ENCODE assay signal across 27 cellular contexts in genomic region chr1:20197329-20197791, GRCh38. TPM values are rescaled to one million over a fixed set of nuclear protein-coding genes. Genes with fewer than 3 reads are reported as not detected.
"Had no signal": no experiment of that assay in that cellular context is flagged by ENCODE, and none has a peak within 500 bp of the region (broad histone marks: within the 10 kb centered on the region; RNA-seq: fewer than 3 reads in every experiment).

No MANE protein-coding gene starts in this region.

- H3K27ac ChIP-seq: brain microvascular endothelial cell, cardiac muscle cell, SK-N-MC had no signal

- H3K4me3 ChIP-seq: cardiac muscle cell, MG63, SK-N-MC had no signal

- H3K9me3 ChIP-seq: MG63 had no signal

- ATAC-seq: Panc1, Right ventricle myocardium inferior, T-cell had no signal

- DNase-seq: activated B cell treated with CpG ODN at 0.5 μM for 24 hours; activated CD4-positive, alpha-beta T cell treated with anti-CD3 and anti-CD28 coated beads for 1 hour; activated CD4-positive, alpha-beta T cell treated with anti-CD3 and anti-CD28 coated beads, Interleukin-2, amount 10 ng/mL, durations not matched to agents 24 days and 14 days; activated CD4-positive, alpha-beta T cell treated with anti-CD3 and anti-CD28 coated beads, Interleukin-2, amount 50 U/mL, for 48 hours; activated gamma-delta T cell treated with Interleukin-2 at 50 U/mL for 16 hours; activated naive CD4-positive, alpha-beta T cell treated with anti-CD3 and anti-CD28 coated beads, Interleukin-2, amount 10 ng/mL, durations not matched to agents 7 days and 5 days; activated naive CD8-positive, alpha-beta T cell treated with anti-CD3 and anti-CD28 coated beads for 36 hours; activated T-cell treated with anti-CD3 and anti-CD28 coated beads, Interleukin-2, amount 50 U/mL, for 48 hours; brain microvascular endothelial cell; MG63; NCI-H1105; NCI-H1436; NCI-H1694 treated with DMSO at 0.1 percent for 48 hours; NCI-H2029 treated with DMSO at 0.1 percent for 48 hours; NCI-H345; NCI-H510A; NCI-H526 treated with DMSO at 0.1 percent for 48 hours; RPMI8226; T-cell; T-helper 2 cell; T1000 had no signal

- H3K36me3 ChIP-seq: brain microvascular endothelial cell, cardiac muscle cell, MG63 had no signal

RNA-seq across cellular contexts. Expression of gene PLA2G2C, which starts 11.0 kb away (rescaled TPM):
- total RNA-seq: activated B cell treated with CpG ODN at 0.5 μM for 24 hours; activated naive CD8-positive, alpha-beta T cell treated with anti-CD3 and anti-CD28 coated beads for 36 hours; cardiac muscle cell; Right ventricle myocardium inferior had no signal
- polyA plus RNA-seq: adipose tissue, cardiac muscle cell had no signal

RNA-seq across cellular contexts. Expression of gene PLA2G2F, which starts 58.2 kb away (rescaled TPM):
- total RNA-seq: activated B cell treated with CpG ODN at 0.5 μM for 24 hours; activated CD4-positive, alpha-beta T cell treated with anti-CD3 and anti-CD28 coated beads, Interleukin-2, amount 10 ng/mL, durations not matched to agents 24 days and 14 days; activated naive CD8-positive, alpha-beta T cell treated with anti-CD3 and anti-CD28 coated beads for 36 hours; activated T-helper 2 cell treated with anti-CD3 and anti-CD28 coated beads, Interferon-gamma antibody, Interleukin-2, Interleukin-4, amounts not matched to agents 10 μg/mL and 5 μg/mL and 100 μg/mL, durations not matched to agents 14 hours and 24 hours and 36 hours; cardiac muscle cell; Right ventricle myocardium inferior; T-cell had no signal
- polyA plus RNA-seq: adipose tissue, cardiac muscle cell had no signal
